Comparison of ENCODE assay signal across 12 cellular contexts in the genomic region with DNA sequence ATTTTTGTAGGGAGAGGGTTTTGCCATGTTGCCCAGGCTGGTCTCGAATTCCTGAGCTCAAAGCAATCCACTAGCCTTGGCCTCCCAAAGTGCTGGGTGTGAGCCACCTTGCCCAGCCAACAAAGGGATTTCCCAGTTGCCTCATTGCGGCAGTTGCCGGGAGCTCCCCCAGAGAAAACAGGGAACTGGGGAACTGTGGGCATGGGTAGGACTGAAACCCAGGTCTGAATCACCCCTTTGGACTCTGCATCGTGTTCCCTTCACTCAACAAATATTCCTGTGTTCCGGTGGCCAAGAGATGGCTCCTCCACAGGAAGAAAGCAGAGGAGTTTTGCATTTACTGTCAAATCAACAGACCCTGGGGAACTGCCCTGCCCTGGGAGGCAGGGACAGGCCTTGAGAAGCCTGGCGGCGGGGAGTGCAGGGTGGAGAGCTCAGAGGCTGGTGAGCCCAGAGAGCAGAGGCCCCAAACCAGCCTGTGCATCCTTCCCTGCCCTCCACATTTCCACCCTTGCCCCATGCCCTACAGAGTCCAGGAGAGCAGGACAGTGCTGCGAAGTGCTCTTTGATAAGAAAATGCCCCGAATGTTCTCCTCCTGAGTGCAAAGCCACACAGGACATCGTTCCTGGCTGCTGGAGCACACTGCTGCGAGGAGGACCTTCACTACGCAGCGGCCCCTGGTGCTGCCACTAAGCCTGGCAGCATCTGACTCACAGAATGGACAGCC. TPM values are rescaled to one million over a fixed set of nuclear protein-coding genes. Genes with fewer than 3 reads are reported as not detected.
DNase-seq lines count a peak whose midpoint lies in the region; ATAC-seq and TF ChIP-seq lines count a peak whose summit lies in the region.
"Had no signal": no experiment of that assay in that cellular context is flagged by ENCODE, and none has a peak within 500 bp of the region (broad histone marks: within the 10 kb centered on the region; RNA-seq: fewer than 3 reads in every experiment).

No MANE protein-coding gene starts in this region.

- peaks cover 13% of the 10 kb centered on the region for H3K36me3 Mint-ChIP-seq in activated CD4-positive, alpha-beta memory T cell treated with anti-CD3 and anti-CD28 coated beads, Interleukin-2, amount 10 ng/mL, durations not matched to agents 7 days and 5 days (ENCODE audit: low read depth)
- H3K36me3 Mint-ChIP-seq: CD4-positive, CD25-positive, alpha-beta regulatory T cell had no signal

- CTCF ChIA-PET in activated CD4-positive, alpha-beta memory T cell treated with anti-CD3 and anti-CD28 coated beads, Interleukin-2, amount 10 ng/mL, durations not matched to agents 7 days and 5 days (lab: Charles Lee): no interaction called here

- DNase-seq in Ammon's horn (ENCODE audit: low spot score) (peak; percentile 59), NCI-H226 (peak; percentile 10), fibroblast of villous mesenchyme (ENCODE audit: low read depth) (no peak), sciatic nerve (ENCODE audit: low spot score) (peak; percentile 34), NCI-H82 (lab: John Stamatoyannopoulos, UW) (no peak), esophagus squamous epithelium (lab: John Stamatoyannopoulos, UW) (no peak)
- no peak for DNase-seq in activated CD4-positive, alpha-beta memory T cell treated with anti-CD3 and anti-CD28 coated beads, Interleukin-2, amount 10 ng/mL, durations not matched to agents 7 days and 5 days
- DNase-seq: CD4-positive, CD25-positive, alpha-beta regulatory T cell; NCI-H2029 treated with DMSO at 0.1 percent for 48 hours had no signal

- TF ChIP-seq CTCF in fibroblast of villous mesenchyme (IDR thresholded peaks at IDR 0.05; ENCODE audit: insufficient read depth, low read depth, low read length) (peak; percentile 12), esophagus squamous epithelium (IDR thresholded peaks at IDR 0.05) (no peak)

- POLR2A ChIA-PET in activated CD4-positive, alpha-beta memory T cell treated with anti-CD3 and anti-CD28 coated beads, Interleukin-2, amount 10 ng/mL, durations not matched to agents 7 days and 5 days (lab: Charles Lee): no interaction called here

- H3K27ac ChIP-seq in esophagus squamous epithelium: no peak overlapping the region
- H3K27ac ChIP-seq: HL-60 had no signal

- no peaks in the 10 kb centered on the region for H3K9me3 Mint-ChIP-seq in activated CD4-positive, alpha-beta memory T cell treated with anti-CD3 and anti-CD28 coated beads, Interleukin-2, amount 10 ng/mL, durations not matched to agents 7 days and 5 days

- intact Hi-C loops in sciatic nerve (cut with DNase I) (no loop called here), esophagus squamous epithelium (cut with DNase I) (no loop called here)

- 83 to 93% methylated on average over 2 to 10 of the region's 13 CpGs for WGBS in esophagus squamous epithelium, 2 donors

- H3K9me3 ChIP-seq in esophagus squamous epithelium: no peaks in the 10 kb centered on the region

- peaks cover 20% of the 10 kb centered on the region for H3K4me1 Mint-ChIP-seq in activated CD4-positive, alpha-beta memory T cell treated with anti-CD3 and anti-CD28 coated beads, Interleukin-2, amount 10 ng/mL, durations not matched to agents 7 days and 5 days

- no peak overlapping the region for H3K27ac Mint-ChIP-seq in activated CD4-positive, alpha-beta memory T cell treated with anti-CD3 and anti-CD28 coated beads, Interleukin-2, amount 10 ng/mL, durations not matched to agents 7 days and 5 days
- H3K27ac Mint-ChIP-seq: activated naive CD8-positive, alpha-beta T cell; CD4-positive, CD25-positive, alpha-beta regulatory T cell had no signal

- no peaks in the 10 kb centered on the region for H3K36me3 ChIP-seq in esophagus squamous epithelium

- no peak overlapping the region for H3K4me3 ChIP-seq in fibroblast of villous mesenchyme (ENCODE audit: low read depth, low read length)
- no peak overlapping the region for H3K4me3 ChIP-seq in esophagus squamous epithelium

- peaks cover 0 to 20% (median 0%) of the 10 kb centered on the region in 4 donors for H3K27me3 ChIP-seq in esophagus squamous epithelium

- no peaks in the 10 kb centered on the region for H3K4me1 ChIP-seq in esophagus squamous epithelium

- no peak for TF ChIP-seq POLR2A in esophagus squamous epithelium (IDR thresholded peaks at IDR 0.05)

- no peak overlapping the region for H3K4me3 Mint-ChIP-seq in activated CD4-positive, alpha-beta memory T cell treated with anti-CD3 and anti-CD28 coated beads, Interleukin-2, amount 10 ng/mL, durations not matched to agents 7 days and 5 days
- H3K4me3 Mint-ChIP-seq: activated naive CD8-positive, alpha-beta T cell; CD4-positive, CD25-positive, alpha-beta regulatory T cell had no signal

- H3K27me3 Mint-ChIP-seq in activated CD4-positive, alpha-beta memory T cell treated with anti-CD3 and anti-CD28 coated beads, Interleukin-2, amount 10 ng/mL, durations not matched to agents 7 days and 5 days: peaks cover 81% of the 10 kb centered on the region

- ATAC-seq in sciatic nerve (no peak), GM18861 (IDR thresholded peaks at IDR 0.05; ENCODE audit: unreplicated experiment) (no peak)

RNA-seq across cellular contexts. Expression of a gene that starts 24.9 kb away (rescaled TPM):
- 0.86 TPM in 1 of 2 replicates, not detected in the other for total RNA-seq in fibroblast of villous mesenchyme
- total RNA-seq in sciatic nerve: 0.62 TPM
- total RNA-seq in activated CD4-positive, alpha-beta memory T cell treated with anti-CD3 and anti-CD28 coated beads, Interleukin-2, amount 10 ng/mL, durations not matched to agents 7 days and 5 days: under 1 TPM; 0.13 to 0.18 TPM
- under 1 TPM in 1 of 4 donors, not detected in 3; 0.19 TPM for total RNA-seq in esophagus squamous epithelium
- total RNA-seq: CD4-positive, CD25-positive, alpha-beta regulatory T cell had no signal

RNA-seq across cellular contexts. Expression of a gene that starts 34.1 kb away (rescaled TPM):
- total RNA-seq in fibroblast of villous mesenchyme: 35.1 and 42.7 TPM in 2 replicates
- total RNA-seq in sciatic nerve: 44.4 TPM
- 10 to 100 TPM; 40.8 to 43.3 TPM for total RNA-seq in activated CD4-positive, alpha-beta memory T cell treated with anti-CD3 and anti-CD28 coated beads, Interleukin-2, amount 10 ng/mL, durations not matched to agents 7 days and 5 days
- 10 to 100 TPM; 22.0 to 34.1 (median 28.9) TPM for total RNA-seq in esophagus squamous epithelium

Comparison
In these comparisons a context has a peak if more than half of its experiments do, and no peak if none do; other contexts are left out.
1. DNase-seq: peak in Ammon's horn (single experiment), NCI-H226 (single experiment) and sciatic nerve (single experiment); none in fibroblast of villous mesenchyme (single experiment), activated CD4-positive, alpha-beta memory T cell treated with anti-CD3 and anti-CD28 coated beads, Interleukin-2, amount 10 ng/mL, durations not matched to agents 7 days and 5 days (single experiment), NCI-H82 (single experiment) and esophagus squamous epithelium (single experiment).